Comparison of ENCODE assay signal across 21 cellular contexts in the genomic region with DNA sequence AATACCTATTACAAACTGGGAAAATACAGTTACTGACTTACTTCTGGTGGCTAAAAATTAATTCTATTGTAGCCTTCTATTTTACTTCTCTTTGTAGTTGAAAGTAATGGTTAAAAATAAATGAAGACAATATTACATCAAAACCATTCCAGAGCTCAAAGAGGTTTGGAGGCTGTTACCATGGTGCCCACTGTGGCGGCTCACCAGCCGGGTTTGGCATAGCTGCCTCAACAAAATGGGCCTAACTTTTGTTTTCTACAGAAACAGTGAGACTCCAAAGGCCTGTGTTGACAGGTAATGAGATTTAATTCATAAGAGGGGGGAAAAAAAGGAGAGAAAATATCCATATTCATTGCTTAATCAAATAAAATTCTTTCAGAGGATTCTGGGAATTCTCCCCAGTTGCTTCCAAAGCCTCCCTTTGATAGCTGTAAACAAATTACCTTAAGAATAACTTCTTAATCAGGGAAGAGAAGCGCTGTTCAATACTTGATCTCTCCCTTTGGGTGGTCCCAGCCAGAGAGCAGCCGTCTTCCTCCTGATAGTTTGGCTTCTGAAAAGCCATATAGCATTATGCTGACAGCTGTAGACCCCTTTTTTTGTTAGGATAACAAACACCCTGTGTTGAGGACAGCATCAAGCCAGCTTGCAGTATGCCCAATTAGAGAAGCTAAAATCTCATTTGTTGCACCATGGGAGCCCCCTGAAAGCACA.
A peak's percentile ranks its signal among the peaks of the same experiment; 100 is the strongest.
DNase-seq lines count a peak whose midpoint lies in the region; ATAC-seq, FAIRE-seq and TF ChIP-seq lines count a peak whose summit lies in the region.
"Had no signal": no experiment of that assay in that cellular context is flagged by ENCODE, and none has a peak within 500 bp of the region (broad histone marks: within the 10 kb centered on the region; RNA-seq: fewer than 3 reads in every experiment).

No MANE protein-coding gene starts in this region.

- no peaks in the 10 kb centered on the region for H3K9me3 Mint-ChIP-seq in GM23338
- H3K9me3 Mint-ChIP-seq: CD8-positive, alpha-beta T cell had no signal

- POLR2A ChIA-PET in H1 (lab: Charles Lee; ENCODE audit: partially characterized antibody): no interaction called here

- no peak overlapping the region for H4K91ac ChIP-seq in H1 (replicated peaks; ENCODE audit: insufficient read length, low read length)

- no peak overlapping the region for H2BK15ac ChIP-seq in H1 (ENCODE audit: low read length)

- no peak overlapping the region for H2BK5ac ChIP-seq in H1 (ENCODE audit: low read depth, low read length)

- H2BK120ac ChIP-seq in H1 (replicated peaks; ENCODE audit: low read depth, low read length): no peak overlapping the region

- H3K79me2 ChIP-seq in GM23338 (replicated peaks; ENCODE audit: insufficient read depth) (no peaks in the 10 kb centered on the region), H1 (ENCODE audit: control insufficient read depth in 1 of 2, insufficient read depth in 2 of 2, low read length in 2 of 2) (no peaks in the 10 kb centered on the region)

- peak; percentile 28 for FAIRE-seq in H1 (lab: Jason Lieb, UNC)
- FAIRE-seq: A204.1, D721Med had no signal

- peaks cover 8% of the 10 kb centered on the region; the same call in 1 of the 3 replicates for H3K36me3 Mint-ChIP-seq in GM23338 (ENCODE audit: low read depth)
- H3K36me3 Mint-ChIP-seq: CD8-positive, alpha-beta T cell had no signal

- H3K36me3 ChIP-seq in GM23338 (ENCODE audit: insufficient read depth): no peaks in the 10 kb centered on the region
- H3K36me3 ChIP-seq in HUES48 (ENCODE audit: control insufficient read depth, insufficient read depth, low read length): no peaks in the 10 kb centered on the region
- H3K36me3 ChIP-seq in H1 (ENCODE audit: control insufficient read depth in 2 of 4, insufficient read depth in 4 of 4, low read length in 3 of 4): no peaks in the 10 kb centered on the region
- H3K36me3 ChIP-seq in neuron (ENCODE audit: insufficient read depth, low read length): no peaks in the 10 kb centered on the region
- H3K36me3 ChIP-seq: BE2C had no signal

- no peak overlapping the region for H3K23ac ChIP-seq in H1 (ENCODE audit: insufficient read length)

- H3K27me3 ChIP-seq in GM23338 (ENCODE audit: insufficient read depth): no peaks in the 10 kb centered on the region
- no peaks in the 10 kb centered on the region for H3K27me3 ChIP-seq in HUES48 (ENCODE audit: control insufficient read depth, insufficient read depth, low read length)
- H3K27me3 ChIP-seq in H1 (replicated peaks in 1 of 4; ENCODE audit: control insufficient read depth in 3 of 4, extremely low read depth in 1 of 4, insufficient read depth in 3 of 4, low read length in 3 of 4): no peaks in the 10 kb centered on the region
- no peaks in the 10 kb centered on the region for H3K27me3 ChIP-seq in neuron (ENCODE audit: insufficient read depth, low read length)
- H3K27me3 ChIP-seq: BE2C had no signal

- 67% methylated on average over 4 of the region's 4 CpGs; no CpG with 5 or more reads in 1 of the 2 experiments for WGBS in H1 (ENCODE audit: extremely low coverage in 1 of 2, insufficient coverage in 1 of 2, insufficient read length in 1 of 2, insufficient replicate concordance in 2 of 2, low coverage in 1 of 2, low lambda C conversion rate in 2 of 2, missing lambda C conversion rate in 1 of 2), 2 experiments

- TF ChIP-seq CTCF in GM23338 (conservative IDR thresholded peaks at IDR 0.05; ENCODE audit: low read depth in 2 of 2) (no peak), H1 (IDR thresholded peaks at IDR 0.05; ENCODE audit: control extremely low read depth in 1 of 3, insufficient read depth in 1 of 3, low read depth in 1 of 3, low read length in 3 of 3) (no peak)

- H3K4me3 Mint-ChIP-seq in GM23338: no peak overlapping the region
- H3K4me3 Mint-ChIP-seq: CD8-positive, alpha-beta T cell; HFFc6 had no signal

- H3K56ac ChIP-seq in H1 (replicated peaks; ENCODE audit: insufficient read length, low read depth, low read length): no peak overlapping the region

- H3K9me2 ChIP-seq in GM23338 (ENCODE audit: insufficient read depth): peaks cover 4% of the 10 kb centered on the region; the same call in 1 of the 2 replicates

- H4K20me1 ChIP-seq in GM23338 (replicated peaks; ENCODE audit: insufficient read depth) (no peaks in the 10 kb centered on the region), H1 (replicated peaks in 1 of 2; ENCODE audit: control insufficient read depth in 1 of 2, insufficient read depth in 2 of 2, low read length in 2 of 2) (no peaks in the 10 kb centered on the region)

- CTCF ChIA-PET in H1 (lab: Charles Lee; ENCODE audit: partially characterized antibody): interaction anchor here (0.6 to 1.8 kb wide), 10 partner anchors 11 to 557 kb away, joined by 3 to 4 read pairs (median 3); no protein-coding TSS in a partner anchor

- no peak for TF ChIP-seq POLR2A in H1 (IDR thresholded peaks at IDR 0.05; ENCODE audit: control extremely low read depth in 1 of 2, low read depth in 2 of 2, low read length in 2 of 2)

- H3K4me2 ChIP-seq in GM23338: no peak overlapping the region
- no peak overlapping the region for H3K4me2 ChIP-seq in H1 (ENCODE audit: insufficient read depth in 1 of 2, low read depth in 2 of 2, low read length in 2 of 2)

- H3K4me3 ChIP-seq in GM23338 (no peak overlapping the region), HUES48 (ENCODE audit: low read depth, low read length) (no peak overlapping the region), H1 (ENCODE audit: extremely low read depth in 1 of 4, insufficient read depth in 2 of 4, low read depth in 3 of 4, low read length in 4 of 4) (no peak overlapping the region), neuron (ENCODE audit: low read length) (no peak overlapping the region)
- H3K4me3 ChIP-seq: GM23248 had no signal

- no peak overlapping the region for H2BK20ac ChIP-seq in H1 (ENCODE audit: low read length)

- no peak overlapping the region for H3K18ac ChIP-seq in H1 (ENCODE audit: extremely low read depth, low read length)

- H3K14ac ChIP-seq in H1 (ENCODE audit: insufficient read length): no peak overlapping the region

- no peak overlapping the region for H4K5ac ChIP-seq in H1 (ENCODE audit: insufficient read length, low read depth, low read length)

- H2AFZ ChIP-seq in GM23338: peak overlapping the region; percentile 50; the same call in 1 of the 2 replicates
- H2AFZ ChIP-seq in H1 (ENCODE audit: low read length): 0 out of 2 replicates have a peak overlapping the region, but pooled peaks have one; percentile 53
- H2AFZ ChIP-seq in neuron (ENCODE audit: low read depth, low read length): peak overlapping the region; percentile 60
- H2AFZ ChIP-seq: GM23248 had no signal

- TF ChIP-seq RAD21 in H1 (IDR thresholded peaks at IDR 0.05 in 1 of 2, conservative IDR thresholded peaks at IDR 0.05 in 1 of 2; ENCODE audit: low read depth in 2 of 2, low read length in 2 of 2): no peak

- no peaks in the 10 kb centered on the region for H3K79me1 ChIP-seq in H1 (ENCODE audit: low read depth, low read length)

- H3K4me1 Mint-ChIP-seq in GM23338: peaks cover 16% of the 10 kb centered on the region; the same call in 2 of the 3 replicates

- peak; percentile 22 for DNase-seq in GM23338 (ENCODE audit: low spot score)
- no peak for DNase-seq in H1 (ENCODE audit: low read depth in 1 of 2, low spot score in 2 of 2)
- no peak for DNase-seq in stimulated activated CD4-positive, alpha-beta T cell treated with anti-CD3 and anti-CD28 coated beads, Interleukin-4, amount 100 ng/mL, for 24 hours
- DNase-seq in NCI-H446 (lab: John Stamatoyannopoulos, UW): no peak
- DNase-seq: BE2C; CD8-positive, alpha-beta T cell; COR-L47; DMS53; GF-D8; GM23248; HCEC 1CT; HFFc6; IMR-90; KBM-7 had no signal

- TF ChIP-seq EP300 in H1 (IDR thresholded peaks at IDR 0.05; ENCODE audit: borderline replicate concordance in 1 of 2, low read depth in 2 of 2, low read length in 2 of 2): no peak

- H3K27ac Mint-ChIP-seq in GM23338: no peak overlapping the region
- H3K27ac Mint-ChIP-seq: CD8-positive, alpha-beta T cell; HFFc6 had no signal

- H3K27ac ChIP-seq in GM23338 (ENCODE audit: low read depth) (no peak overlapping the region), HUES48 (ENCODE audit: low read depth, low read length) (peak overlapping the region; percentile 37), H1 (ENCODE audit: low read depth, low read length) (no peak overlapping the region)
- H3K27ac ChIP-seq: C4-2B, GM23248, HL-60 had no signal

- H3K4me1 ChIP-seq in GM23338 (ENCODE audit: insufficient read depth): peaks cover 13% of the 10 kb centered on the region
- H3K4me1 ChIP-seq in HUES48 (ENCODE audit: control insufficient read depth, insufficient read depth, low read length): peaks cover 9% of the 10 kb centered on the region
- no peaks in the 10 kb centered on the region for H3K4me1 ChIP-seq in H1 (replicated peaks in 1 of 4; ENCODE audit: control insufficient read depth in 3 of 4, insufficient read depth in 4 of 4, low read length in 3 of 4)
- peaks cover 38% of the 10 kb centered on the region for H3K4me1 ChIP-seq in neuron (ENCODE audit: insufficient read depth, low read length)
- H3K4me1 ChIP-seq: BE2C had no signal

- H3K9ac ChIP-seq in HUES48 (ENCODE audit: low read depth, low read length) (no peak overlapping the region), H1 (replicated peaks in 1 of 4; ENCODE audit: extremely low read depth in 1 of 4, low read depth in 3 of 4, low read length in 3 of 4) (no peak overlapping the region)
- H3K9ac ChIP-seq: GM23248 had no signal

- H3K9me3 ChIP-seq in HUES48 (ENCODE audit: control insufficient read depth, insufficient read depth, low read length) (no peaks in the 10 kb centered on the region), H1 (ENCODE audit: insufficient read depth in 2 of 2, low read depth in 1 of 2, low read length in 1 of 2) (no peaks in the 10 kb centered on the region), neuron (ENCODE audit: low read length) (peaks cover under 1% of the 10 kb centered on the region)
- H3K9me3 ChIP-seq: BE2C had no signal

- H3K4ac ChIP-seq in H1 (replicated peaks; ENCODE audit: insufficient read length, low read depth, low read length): no peak overlapping the region

- H2AK5ac ChIP-seq in H1 (ENCODE audit: low read depth, low read length): no peak overlapping the region

- peak; percentile 31; the same call in 2 of the 3 replicates for ATAC-seq in GM23338
- ATAC-seq in GM18858 (IDR thresholded peaks at IDR 0.05; ENCODE audit: unreplicated experiment): no peak
- ATAC-seq: CD8-positive, alpha-beta T cell had no signal

- no peaks in the 10 kb centered on the region for H3K27me3 Mint-ChIP-seq in GM23338 (ENCODE audit: insufficient read depth, low read depth, poor library complexity)

- H3K23me2 ChIP-seq in H1 (ENCODE audit: low read depth, low read length): peaks cover 2% of the 10 kb centered on the region; the same call in 1 of the 2 replicates

- H4K8ac ChIP-seq in H1 (ENCODE audit: extremely low read depth, insufficient read depth, low read length): no peak overlapping the region

- no peaks in the 10 kb centered on the region for H3F3A ChIP-seq in GM23338 (replicated peaks; ENCODE audit: low read depth)

- H2BK12ac ChIP-seq in H1 (ENCODE audit: low read depth, low read length): no peak overlapping the region

TF ChIP-seq in H1, 55 proteins besides CTCF, POLR2A, EP300 and RAD21:
- TF ChIP-seq TEAD4 (IDR thresholded peaks at IDR 0.05; ENCODE audit: low read depth, low read length) (no peak), BACH1 (IDR thresholded peaks at IDR 0.05; ENCODE audit: low read length) (no peak), FOSL1 (IDR thresholded peaks at IDR 0.05; ENCODE audit: insufficient read depth, low read depth, low read length) (no peak)
